In genomic region chr10:133431888-133432613, GRCh38 we compare ENCODE assay signal across 9 cellular contexts. TPM values are rescaled to one million over a fixed set of nuclear protein-coding genes. Genes with fewer than 3 reads are reported as not detected.
DNase-seq lines count a peak whose midpoint lies in the region; ATAC-seq, FAIRE-seq and TF ChIP-seq lines count a peak whose summit lies in the region.
"Not testable (repeated sequence)": the region's sequence is repeated elsewhere in the genome, so short reads cannot be mapped to it uniquely, and the experiment has no call there.
"Had no signal": no experiment of that assay in that cellular context is flagged by ENCODE, and none has a peak within 500 bp of the region (broad histone marks: within the 10 kb centered on the region; RNA-seq: fewer than 3 reads in every experiment).

No MANE protein-coding gene starts in this region.

- H3K27ac ChIP-seq in foreskin keratinocyte, upper lobe of left lung: not testable (repeated sequence)

- not testable (repeated sequence) for H3K4me1 ChIP-seq in foreskin keratinocyte, upper lobe of left lung

- H3K4me3 Mint-ChIP-seq in activated T-cell treated with anti-CD3 and anti-CD28 coated beads, Interleukin-2, amount 50 U/mL, for 72 hours: not testable (repeated sequence)

- H3K27me3 ChIP-seq in foreskin keratinocyte, upper lobe of left lung: not testable (repeated sequence)

- not testable (repeated sequence) for TF ChIP-seq POLR2A in GM12891 (IDR thresholded peaks at IDR 0.05; ENCODE audit: low read depth, low read length); upper lobe of left lung (IDR thresholded peaks at IDR 0.05)

- not testable (repeated sequence) for H3K4me1 Mint-ChIP-seq in activated T-cell treated with anti-CD3 and anti-CD28 coated beads, Interleukin-2, amount 50 U/mL, for 72 hours (ENCODE audit: low read depth)

- H3K4me3 ChIP-seq in upper lobe of left lung: not testable (repeated sequence)

- TF ChIP-seq CTCF in foreskin keratinocyte (conservative IDR thresholded peaks at IDR 0.05); omental fat pad (IDR thresholded peaks at IDR 0.05); upper lobe of left lung (IDR thresholded peaks at IDR 0.05): not testable (repeated sequence)

- not testable (repeated sequence) for H3K9me3 ChIP-seq in upper lobe of left lung

- ATAC-seq in activated T-cell treated with anti-CD3 and anti-CD28 coated beads, Interleukin-2, amount 50 U/mL, for 72 hours (replicated peaks in 1 of 2): peak; percentile 7 to 43
- peak; percentile 19 for ATAC-seq in foreskin keratinocyte
- ATAC-seq in left lobe of liver: peak; percentile 15
- ATAC-seq in omental fat pad (ENCODE audit: low FRiP score): peak; percentile 21
- ATAC-seq in upper lobe of left lung (ENCODE audit: low FRiP score in 2 of 2): peak; percentile 31 to 69

- H3K27me3 Mint-ChIP-seq in activated T-cell treated with anti-CD3 and anti-CD28 coated beads, Interleukin-2, amount 50 U/mL, for 72 hours (ENCODE audit: low read depth): not testable (repeated sequence)

- DNase-seq in GM12891 (ENCODE audit: insufficient read length, low spot score); activated T-cell treated with anti-CD3 and anti-CD28 coated beads, Interleukin-2, amount 50 U/mL, for 72 hours; foreskin keratinocyte; left lobe of liver (ENCODE audit: low spot score); omental fat pad (ENCODE audit: low spot score); upper lobe of left lung: not testable (repeated sequence)

- TF ChIP-seq EP300 in upper lobe of left lung (IDR thresholded peaks at IDR 0.05): not testable (repeated sequence)

- not testable (repeated sequence) for H3K36me3 ChIP-seq in upper lobe of left lung

- not testable (repeated sequence) for H3K36me3 Mint-ChIP-seq in activated T-cell treated with anti-CD3 and anti-CD28 coated beads, Interleukin-2, amount 50 U/mL, for 72 hours (ENCODE audit: insufficient read depth in 2 of 2)

- H3K9me3 Mint-ChIP-seq in activated T-cell treated with anti-CD3 and anti-CD28 coated beads, Interleukin-2, amount 50 U/mL, for 72 hours: not testable (repeated sequence)

- 59% methylated on average over 8 of the region's 9 CpGs; no CpG with 5 or more reads in 1 of the 2 donors for WGBS in upper lobe of left lung, 2 donors

- FAIRE-seq in GM12891 (lab: Jason Lieb, UNC): peak; percentile 58

- H3K27ac Mint-ChIP-seq in activated T-cell treated with anti-CD3 and anti-CD28 coated beads, Interleukin-2, amount 50 U/mL, for 72 hours: not testable (repeated sequence)

RNA-seq across cellular contexts. Expression of gene SPRN, which starts 7.6 kb away (rescaled TPM):
- 0.49 TPM for polyA plus RNA-seq in GM12891 (2012; ENCODE audit: low read depth, missing spikeins)
- total RNA-seq in activated T-cell treated with anti-CD3 and anti-CD28 coated beads, Interleukin-2, amount 50 U/mL, for 72 hours: not detected
- not detected in 2 replicates for total RNA-seq in foreskin keratinocyte
- not detected in 2 replicates for polyA plus RNA-seq in foreskin keratinocyte
- total RNA-seq in left lobe of liver: 0.18 TPM
- not detected for total RNA-seq in omental fat pad
- total RNA-seq in upper lobe of left lung: under 1 TPM in 1 of 6 donors, not detected in 5; 0.20 TPM
- total RNA-seq: A172; CD4-positive, CD25-positive, alpha-beta regulatory T cell had no signal

RNA-seq across cellular contexts. Expression of gene SCART1, which starts 21.7 kb away (rescaled TPM):
- polyA plus RNA-seq in GM12891 (2012; ENCODE audit: low read depth, missing spikeins): 0.22 TPM
- 1 to 10 TPM; 3.3 to 3.9 TPM for total RNA-seq in activated T-cell treated with anti-CD3 and anti-CD28 coated beads, Interleukin-2, amount 50 U/mL, for 72 hours
- total RNA-seq in foreskin keratinocyte (0.32 and 0.58 TPM in 2 replicates), left lobe of liver (0.53 TPM), omental fat pad (1 to 10 TPM; 1.3 to 5.2 (median 2.0) TPM), upper lobe of left lung (10 to 100 TPM in 2 of 6 donors, 1 to 10 TPM in 4; 1.1 to 31.4 (median 3.4) TPM)
- polyA plus RNA-seq in foreskin keratinocyte: 0.16 and 0.18 TPM in 2 replicates
- total RNA-seq: A172 had no signal
- polyA plus RNA-seq: IgD-negative memory B cell had no signal

RNA-seq across cellular contexts. Expression of gene MTG1, which starts 38.1 kb away (rescaled TPM):
- 24.2 TPM for polyA plus RNA-seq in GM12891 (2012; ENCODE audit: low read depth, missing spikeins)
- 10 to 100 TPM; 58.0 to 67.2 TPM for total RNA-seq in activated T-cell treated with anti-CD3 and anti-CD28 coated beads, Interleukin-2, amount 50 U/mL, for 72 hours
- total RNA-seq in foreskin keratinocyte: 32.5 and 36.3 TPM in 2 replicates
- 45.9 and 49.7 TPM in 2 replicates for polyA plus RNA-seq in foreskin keratinocyte
- 47.3 TPM for total RNA-seq in left lobe of liver
- 10 to 100 TPM; 14.6 to 30.9 (median 21.3) TPM for total RNA-seq in omental fat pad
- total RNA-seq in upper lobe of left lung: 100 to 1,000 TPM in 1 of 6 donors, 10 to 100 TPM in 5; 21.0 to 155 (median 40.8) TPM

RNA-seq across cellular contexts. Expression of gene PAOX, which starts 53.0 kb away (rescaled TPM):
- 5.3 TPM for polyA plus RNA-seq in GM12891 (2012; ENCODE audit: low read depth, missing spikeins)
- total RNA-seq in activated T-cell treated with anti-CD3 and anti-CD28 coated beads, Interleukin-2, amount 50 U/mL, for 72 hours: 10 to 100 TPM; 12.4 to 13.8 TPM
- total RNA-seq in foreskin keratinocyte (1.8 and 3.5 TPM in 2 replicates), left lobe of liver (18.0 TPM), omental fat pad (1 to 10 TPM; 3.8 to 7.7 (median 6.1) TPM), upper lobe of left lung (10 to 100 TPM in 3 of 6 donors, 1 to 10 TPM in 3; 4.7 to 24.1 (median 10.3) TPM)
- 1.9 and 3.3 TPM in 2 replicates for polyA plus RNA-seq in foreskin keratinocyte

RNA-seq across cellular contexts. Expression of gene ECHS1, which starts 58.9 kb away (rescaled TPM):
- 71.8 TPM for polyA plus RNA-seq in GM12891 (2012; ENCODE audit: low read depth, missing spikeins)
- 10 to 100 TPM; 47.2 to 53.1 TPM for total RNA-seq in activated T-cell treated with anti-CD3 and anti-CD28 coated beads, Interleukin-2, amount 50 U/mL, for 72 hours
- 62.6 and 67.1 TPM in 2 replicates for total RNA-seq in foreskin keratinocyte
- polyA plus RNA-seq in foreskin keratinocyte: 82.2 and 84.4 TPM in 2 replicates
- 764 TPM for total RNA-seq in left lobe of liver
- 100 to 1,000 TPM in 3 of 4 donors, 10 to 100 TPM in 1; 96.0 to 197 (median 138) TPM for total RNA-seq in omental fat pad
- 10 to 100 TPM; 32.5 to 69.6 (median 53.2) TPM for total RNA-seq in upper lobe of left lung
